In the genomic region with DNA sequence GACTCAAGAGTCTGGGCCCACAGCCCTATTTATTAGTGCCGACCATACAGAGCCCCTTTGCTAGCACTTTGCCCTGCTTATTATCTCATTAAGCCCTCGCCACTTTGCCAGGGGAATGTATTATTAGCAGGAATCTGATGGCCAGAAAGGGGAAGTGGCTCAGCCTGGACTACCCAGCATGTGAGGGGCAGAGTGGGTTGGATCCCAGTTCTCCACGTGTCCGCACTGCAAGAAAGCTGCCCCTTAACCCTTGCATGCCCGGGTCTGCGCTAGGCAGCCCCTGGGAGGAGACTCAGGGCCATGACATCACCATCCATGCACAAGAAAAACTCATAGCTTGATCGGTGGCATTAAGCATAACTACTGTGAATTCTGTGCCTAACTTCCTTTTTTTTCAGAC, we compare ENCODE assay signal across 1 cellular context.
TF ChIP-seq lines count a peak whose summit lies in the region.

No MANE protein-coding gene starts in this region.

TF ChIP-seq in GM23338, 12 proteins besides CTCF, POLR2A, EP300 and RAD21 (continued from another document):
- TF ChIP-seq, protein P1, sequence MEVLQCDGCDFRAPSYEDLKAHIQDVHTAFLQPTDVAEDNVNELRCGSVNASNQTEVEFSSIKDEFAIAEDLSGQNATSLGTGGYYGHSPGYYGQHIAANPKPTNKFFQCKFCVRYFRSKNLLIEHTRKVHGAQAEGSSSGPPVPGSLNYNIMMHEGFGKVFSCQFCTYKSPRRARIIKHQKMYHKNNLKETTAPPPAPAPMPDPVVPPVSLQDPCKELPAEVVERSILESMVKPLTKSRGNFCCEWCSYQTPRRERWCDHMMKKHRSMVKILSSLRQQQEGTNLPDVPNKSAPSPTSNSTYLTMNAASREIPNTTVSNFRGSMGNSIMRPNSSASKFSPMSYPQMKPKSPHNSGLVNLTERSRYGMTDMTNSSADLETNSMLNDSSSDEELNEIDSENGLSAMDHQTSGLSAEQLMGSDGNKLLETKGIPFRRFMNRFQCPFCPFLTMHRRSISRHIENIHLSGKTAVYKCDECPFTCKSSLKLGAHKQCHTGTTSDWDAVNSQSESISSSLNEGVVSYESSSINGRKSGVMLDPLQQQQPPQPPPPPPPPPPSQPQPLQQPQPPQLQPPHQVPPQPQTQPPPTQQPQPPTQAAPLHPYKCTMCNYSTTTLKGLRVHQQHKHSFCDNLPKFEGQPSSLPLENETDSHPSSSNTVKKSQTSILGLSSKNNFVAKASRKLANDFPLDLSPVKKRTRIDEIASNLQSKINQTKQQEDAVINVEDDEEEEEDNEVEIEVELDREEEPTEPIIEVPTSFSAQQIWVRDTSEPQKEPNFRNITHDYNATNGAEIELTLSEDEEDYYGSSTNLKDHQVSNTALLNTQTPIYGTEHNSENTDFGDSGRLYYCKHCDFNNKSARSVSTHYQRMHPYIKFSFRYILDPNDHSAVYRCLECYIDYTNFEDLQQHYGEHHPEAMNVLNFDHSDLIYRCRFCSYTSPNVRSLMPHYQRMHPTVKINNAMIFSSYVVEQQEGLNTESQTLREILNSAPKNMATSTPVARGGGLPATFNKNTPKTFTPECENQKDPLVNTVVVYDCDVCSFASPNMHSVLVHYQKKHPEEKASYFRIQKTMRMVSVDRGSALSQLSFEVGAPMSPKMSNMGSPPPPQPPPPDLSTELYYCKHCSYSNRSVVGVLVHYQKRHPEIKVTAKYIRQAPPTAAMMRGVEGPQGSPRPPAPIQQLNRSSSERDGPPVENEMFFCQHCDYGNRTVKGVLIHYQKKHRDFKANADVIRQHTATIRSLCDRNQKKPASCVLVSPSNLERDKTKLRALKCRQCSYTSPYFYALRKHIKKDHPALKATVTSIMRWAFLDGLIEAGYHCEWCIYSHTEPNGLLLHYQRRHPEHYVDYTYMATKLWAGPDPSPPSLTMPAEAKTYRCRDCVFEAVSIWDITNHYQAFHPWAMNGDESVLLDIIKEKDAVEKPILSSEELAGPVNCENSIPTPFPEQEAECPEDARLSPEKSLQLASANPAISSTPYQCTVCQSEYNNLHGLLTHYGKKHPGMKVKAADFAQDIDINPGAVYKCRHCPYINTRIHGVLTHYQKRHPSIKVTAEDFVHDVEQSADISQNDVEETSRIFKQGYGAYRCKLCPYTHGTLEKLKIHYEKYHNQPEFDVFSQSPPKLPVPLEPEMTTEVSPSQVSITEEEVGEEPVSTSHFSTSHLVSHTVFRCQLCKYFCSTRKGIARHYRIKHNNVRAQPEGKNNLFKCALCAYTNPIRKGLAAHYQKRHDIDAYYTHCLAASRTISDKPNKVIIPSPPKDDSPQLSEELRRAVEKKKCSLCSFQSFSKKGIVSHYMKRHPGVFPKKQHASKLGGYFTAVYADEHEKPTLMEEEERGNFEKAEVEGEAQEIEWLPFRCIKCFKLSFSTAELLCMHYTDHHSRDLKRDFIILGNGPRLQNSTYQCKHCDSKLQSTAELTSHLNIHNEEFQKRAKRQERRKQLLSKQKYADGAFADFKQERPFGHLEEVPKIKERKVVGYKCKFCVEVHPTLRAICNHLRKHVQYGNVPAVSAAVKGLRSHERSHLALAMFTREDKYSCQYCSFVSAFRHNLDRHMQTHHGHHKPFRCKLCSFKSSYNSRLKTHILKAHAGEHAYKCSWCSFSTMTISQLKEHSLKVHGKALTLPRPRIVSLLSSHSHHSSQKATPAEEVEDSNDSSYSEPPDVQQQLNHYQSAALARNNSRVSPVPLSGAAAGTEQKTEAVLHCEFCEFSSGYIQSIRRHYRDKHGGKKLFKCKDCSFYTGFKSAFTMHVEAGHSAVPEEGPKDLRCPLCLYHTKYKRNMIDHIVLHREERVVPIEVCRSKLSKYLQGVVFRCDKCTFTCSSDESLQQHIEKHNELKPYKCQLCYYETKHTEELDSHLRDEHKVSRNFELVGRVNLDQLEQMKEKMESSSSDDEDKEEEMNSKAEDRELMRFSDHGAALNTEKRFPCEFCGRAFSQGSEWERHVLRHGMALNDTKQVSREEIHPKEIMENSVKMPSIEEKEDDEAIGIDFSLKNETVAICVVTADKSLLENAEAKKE (CRISPR knock-in tag; IDR thresholded peaks at IDR 0.05): no peak
- TF ChIP-seq POLR2AphosphoS5 (IDR thresholded peaks at IDR 0.05; ENCODE audit: low read depth): no peak
- TF ChIP-seq EZH2phosphoT487 (IDR thresholded peaks at IDR 0.05; ENCODE audit: unreplicated experiment): no peak
- no peak for TF ChIP-seq STAT1 (IDR thresholded peaks at IDR 0.05; ENCODE audit: unreplicated experiment)
- TF ChIP-seq JUNB (IDR thresholded peaks at IDR 0.05; ENCODE audit: unreplicated experiment): no peak
- no peak for TF ChIP-seq ZNF114 (CRISPR knock-in tag; IDR thresholded peaks at IDR 0.05)
- TF ChIP-seq ZNF331 (CRISPR knock-in tag; IDR thresholded peaks at IDR 0.05; ENCODE audit: low read depth): no peak
- TF ChIP-seq, protein P2, sequence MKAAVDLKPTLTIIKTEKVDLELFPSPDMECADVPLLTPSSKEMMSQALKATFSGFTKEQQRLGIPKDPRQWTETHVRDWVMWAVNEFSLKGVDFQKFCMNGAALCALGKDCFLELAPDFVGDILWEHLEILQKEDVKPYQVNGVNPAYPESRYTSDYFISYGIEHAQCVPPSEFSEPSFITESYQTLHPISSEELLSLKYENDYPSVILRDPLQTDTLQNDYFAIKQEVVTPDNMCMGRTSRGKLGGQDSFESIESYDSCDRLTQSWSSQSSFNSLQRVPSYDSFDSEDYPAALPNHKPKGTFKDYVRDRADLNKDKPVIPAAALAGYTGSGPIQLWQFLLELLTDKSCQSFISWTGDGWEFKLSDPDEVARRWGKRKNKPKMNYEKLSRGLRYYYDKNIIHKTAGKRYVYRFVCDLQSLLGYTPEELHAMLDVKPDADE (IDR thresholded peaks at IDR 0.05): no peak
- TF ChIP-seq NANOG (IDR thresholded peaks at IDR 0.05; ENCODE audit: borderline replicate concordance): no peak
- TF ChIP-seq, protein P3, sequence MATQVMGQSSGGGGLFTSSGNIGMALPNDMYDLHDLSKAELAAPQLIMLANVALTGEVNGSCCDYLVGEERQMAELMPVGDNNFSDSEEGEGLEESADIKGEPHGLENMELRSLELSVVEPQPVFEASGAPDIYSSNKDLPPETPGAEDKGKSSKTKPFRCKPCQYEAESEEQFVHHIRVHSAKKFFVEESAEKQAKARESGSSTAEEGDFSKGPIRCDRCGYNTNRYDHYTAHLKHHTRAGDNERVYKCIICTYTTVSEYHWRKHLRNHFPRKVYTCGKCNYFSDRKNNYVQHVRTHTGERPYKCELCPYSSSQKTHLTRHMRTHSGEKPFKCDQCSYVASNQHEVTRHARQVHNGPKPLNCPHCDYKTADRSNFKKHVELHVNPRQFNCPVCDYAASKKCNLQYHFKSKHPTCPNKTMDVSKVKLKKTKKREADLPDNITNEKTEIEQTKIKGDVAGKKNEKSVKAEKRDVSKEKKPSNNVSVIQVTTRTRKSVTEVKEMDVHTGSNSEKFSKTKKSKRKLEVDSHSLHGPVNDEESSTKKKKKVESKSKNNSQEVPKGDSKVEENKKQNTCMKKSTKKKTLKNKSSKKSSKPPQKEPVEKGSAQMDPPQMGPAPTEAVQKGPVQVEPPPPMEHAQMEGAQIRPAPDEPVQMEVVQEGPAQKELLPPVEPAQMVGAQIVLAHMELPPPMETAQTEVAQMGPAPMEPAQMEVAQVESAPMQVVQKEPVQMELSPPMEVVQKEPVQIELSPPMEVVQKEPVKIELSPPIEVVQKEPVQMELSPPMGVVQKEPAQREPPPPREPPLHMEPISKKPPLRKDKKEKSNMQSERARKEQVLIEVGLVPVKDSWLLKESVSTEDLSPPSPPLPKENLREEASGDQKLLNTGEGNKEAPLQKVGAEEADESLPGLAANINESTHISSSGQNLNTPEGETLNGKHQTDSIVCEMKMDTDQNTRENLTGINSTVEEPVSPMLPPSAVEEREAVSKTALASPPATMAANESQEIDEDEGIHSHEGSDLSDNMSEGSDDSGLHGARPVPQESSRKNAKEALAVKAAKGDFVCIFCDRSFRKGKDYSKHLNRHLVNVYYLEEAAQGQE (IDR thresholded peaks at IDR 0.05; ENCODE audit: unreplicated experiment): no peak
